11 cellular contexts compared by ENCODE assay signal in the genomic region with DNA sequence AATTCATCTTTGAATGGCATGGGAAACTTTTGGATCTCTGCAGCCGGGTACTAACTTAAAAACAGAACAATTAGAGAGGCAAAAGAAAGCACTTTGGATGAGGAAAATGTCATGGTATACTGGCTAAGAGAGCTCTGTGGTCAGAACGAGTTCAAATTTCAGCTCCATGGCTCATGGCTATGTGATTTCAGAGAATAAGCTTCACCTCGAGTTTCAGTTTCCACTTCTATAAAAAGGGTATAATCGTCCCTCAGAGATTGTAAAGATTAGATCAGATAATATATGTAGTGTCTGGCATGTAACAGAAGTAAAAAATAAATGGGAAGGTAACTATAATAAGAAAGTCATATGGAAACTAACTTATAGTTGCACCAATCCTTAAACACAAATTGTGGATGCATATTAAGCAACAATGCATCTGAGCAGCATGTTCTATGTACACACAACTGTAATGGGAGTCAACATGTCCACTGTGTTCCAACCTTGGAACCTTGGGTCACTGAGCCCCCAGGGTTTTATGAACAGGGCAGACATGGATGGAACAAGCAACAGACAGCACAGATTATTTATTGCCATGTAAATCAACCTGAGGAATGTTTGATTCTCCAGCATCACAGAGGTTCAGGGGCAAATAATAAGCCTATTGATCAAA.
A peak's percentile ranks its signal among the peaks of the same experiment; 100 is the strongest.
DNase-seq lines count a peak whose midpoint lies in the region; ATAC-seq and TF ChIP-seq lines count a peak whose summit lies in the region.
"Had no signal": no experiment of that assay in that cellular context is flagged by ENCODE, and none has a peak within 500 bp of the region (broad histone marks: within the 10 kb centered on the region; RNA-seq: fewer than 3 reads in every experiment).

No MANE protein-coding gene starts in this region.

- intact Hi-C loops in natural killer cell (cut with micrococcal nuclease) = no loop called here

- H3K36me3 ChIP-seq in SU-DHL-6 (ENCODE audit: low read length) (no peaks in the 10 kb centered on the region), neural progenitor cell (no peaks in the 10 kb centered on the region)

- peaks cover 5% of the 10 kb centered on the region for H3K4me1 ChIP-seq in neural progenitor cell

- H3K27me3 ChIP-seq in SU-DHL-6 (ENCODE audit: low read length) (no peaks in the 10 kb centered on the region), neural progenitor cell (no peaks in the 10 kb centered on the region)
- H3K27me3 ChIP-seq: SJSA1 had no signal

- H3K27ac Mint-ChIP-seq in natural killer cell treated with Interleukin-12 subunit alpha and Interleukin-12 subunit beta and Interleukin-15 and Interleukin-18, amount 100 ng/mL, for 72 hours = peak overlapping the region; percentile 2 to 62
- H3K27ac Mint-ChIP-seq in natural killer cell = peak overlapping the region in 1 of 2 donors; percentile 44
- no peak overlapping the region for H3K27ac Mint-ChIP-seq in neural progenitor cell

- H3K4me1 Mint-ChIP-seq in natural killer cell treated with Interleukin-12 subunit alpha and Interleukin-12 subunit beta and Interleukin-15 and Interleukin-18, amount 100 ng/mL, for 72 hours (ENCODE audit: low read depth in 2 of 2) = peaks cover 12 to 13% of the 10 kb centered on the region in 2 donors
- H3K4me1 Mint-ChIP-seq in natural killer cell (peaks cover 16 to 18% of the 10 kb centered on the region in 2 donors), neural progenitor cell (peaks cover 15% of the 10 kb centered on the region)

- H3K9ac ChIP-seq in SU-DHL-6 (ENCODE audit: low read length) (no peak overlapping the region), neural progenitor cell (no peak overlapping the region)

- no peaks in the 10 kb centered on the region for H3K9me3 Mint-ChIP-seq in natural killer cell treated with Interleukin-12 subunit alpha and Interleukin-12 subunit beta and Interleukin-15 and Interleukin-18, amount 100 ng/mL, for 72 hours
- H3K9me3 Mint-ChIP-seq in natural killer cell (no peaks in the 10 kb centered on the region), neural progenitor cell (no peaks in the 10 kb centered on the region)

- DNase-seq in natural killer cell treated with Interleukin-12 subunit alpha and Interleukin-12 subunit beta and Interleukin-15 and Interleukin-18, amount 100 ng/mL, for 72 hours (ENCODE audit: low spot score) = no peak
- no peak for DNase-seq in natural killer cell
- no peak for DNase-seq in HEK293T (ENCODE audit: extremely low spot score)
- DNase-seq in neural progenitor cell (ENCODE audit: low spot score) = no peak
- DNase-seq in GF-D8 (lab: John Stamatoyannopoulos, UW) = no peak
- DNase-seq: H7; stimulated activated CD4-positive, alpha-beta T cell treated with anti-CD3 and anti-CD28 coated beads, Interleukin-2, amount 100 ng/mL, for 24 hours had no signal

- no peak for TF ChIP-seq CTCF in natural killer cell (IDR thresholded peaks at IDR 0.05)
- no peak for TF ChIP-seq CTCF in SU-DHL-6 (IDR thresholded peaks at IDR 0.05; ENCODE audit: insufficient read depth, low read length, poor library complexity, severe bottlenecking)
- no peak for TF ChIP-seq CTCF in neural progenitor cell (IDR thresholded peaks at IDR 0.05)

- no peaks in the 10 kb centered on the region for H3K79me2 ChIP-seq in SU-DHL-6 (ENCODE audit: insufficient read depth, low read length)
- H3K79me2 ChIP-seq in neural progenitor cell (ENCODE audit: low read depth) = no peaks in the 10 kb centered on the region

- H3K27ac ChIP-seq in SU-DHL-6 (ENCODE audit: low read depth, low read length) (no peak overlapping the region), neural progenitor cell (no peak overlapping the region)
- H3K27ac ChIP-seq: SJSA1 had no signal

- no peaks in the 10 kb centered on the region for H3K9me3 ChIP-seq in SU-DHL-6 (ENCODE audit: insufficient read depth, low read length)
- H3K9me3 ChIP-seq in neural progenitor cell (ENCODE audit: low read depth) = no peaks in the 10 kb centered on the region
- H3K9me3 ChIP-seq: SJSA1 had no signal

- H3K9me2 ChIP-seq in SU-DHL-6 (replicated peaks; ENCODE audit: insufficient read depth, low read length) = no peaks in the 10 kb centered on the region

- H3K36me3 Mint-ChIP-seq in natural killer cell treated with Interleukin-12 subunit alpha and Interleukin-12 subunit beta and Interleukin-15 and Interleukin-18, amount 100 ng/mL, for 72 hours = no peaks in the 10 kb centered on the region
- H3K36me3 Mint-ChIP-seq in natural killer cell (no peaks in the 10 kb centered on the region), neural progenitor cell (peaks cover 2% of the 10 kb centered on the region)

- POLR2A ChIA-PET in HEK293T (lab: Yijun Ruan, JAX) = no interaction called here

- H3K27me3 Mint-ChIP-seq in natural killer cell treated with Interleukin-12 subunit alpha and Interleukin-12 subunit beta and Interleukin-15 and Interleukin-18, amount 100 ng/mL, for 72 hours = no peaks in the 10 kb centered on the region
- no peaks in the 10 kb centered on the region for H3K27me3 Mint-ChIP-seq in natural killer cell (ENCODE audit: low read depth in 2 of 2)
- H3K27me3 Mint-ChIP-seq in neural progenitor cell (ENCODE audit: insufficient read depth, low read depth) = no peaks in the 10 kb centered on the region

- H3K4me3 Mint-ChIP-seq in natural killer cell treated with Interleukin-12 subunit alpha and Interleukin-12 subunit beta and Interleukin-15 and Interleukin-18, amount 100 ng/mL, for 72 hours = no peak overlapping the region
- no peak overlapping the region for H3K4me3 Mint-ChIP-seq in natural killer cell
- no peak overlapping the region for H3K4me3 Mint-ChIP-seq in neural progenitor cell

- H3F3A ChIP-seq in SU-DHL-6 (ENCODE audit: insufficient read depth) (no peaks in the 10 kb centered on the region), neural progenitor cell (ENCODE audit: low read depth) (peaks cover 4% of the 10 kb centered on the region)

- H2AFZ ChIP-seq in SU-DHL-6 (ENCODE audit: low read depth, low read length, severe bottlenecking) (no peak overlapping the region), neural progenitor cell (replicated peaks) (no peak overlapping the region)

- H4K20me1 ChIP-seq in SU-DHL-6 (ENCODE audit: low read depth, low read length) = no peaks in the 10 kb centered on the region
- H4K20me1 ChIP-seq in neural progenitor cell (ENCODE audit: low read depth) = no peaks in the 10 kb centered on the region

- H3K4me2 ChIP-seq in SU-DHL-6 (ENCODE audit: low read depth, low read length, poor library complexity, severe bottlenecking) (peak overlapping the region; percentile 1), neural progenitor cell (no peak overlapping the region)

- H3K4me3 ChIP-seq in SU-DHL-6 (ENCODE audit: insufficient read depth, low read length, poor library complexity, severe bottlenecking) = no peak overlapping the region
- H3K4me3 ChIP-seq in neural progenitor cell = no peak overlapping the region
- H3K4me3 ChIP-seq: SJSA1 had no signal

- peak in 1 of 2 donors; percentile 43 for ATAC-seq in natural killer cell treated with Interleukin-12 subunit alpha and Interleukin-12 subunit beta and Interleukin-15 and Interleukin-18, amount 100 ng/mL, for 72 hours
- ATAC-seq in natural killer cell = no peak
- no peak for ATAC-seq in HG03139 (IDR thresholded peaks at IDR 0.05; ENCODE audit: unreplicated experiment)
- ATAC-seq in GM21390 (IDR thresholded peaks at IDR 0.05; ENCODE audit: unreplicated experiment) = no peak

- CTCF ChIA-PET in HEK293T (lab: Yijun Ruan, JAX) = interaction anchor here (0.6 to 1.2 kb wide), 3 partner anchors 10 to 930 kb away, joined by 3 to 4 read pairs (median 3); no protein-coding TSS in a partner anchor

TF ChIP-seq in HEK293T, 16 proteins besides CTCF, POLR2A, EP300 and RAD21:
- TF ChIP-seq CTBP1 (IDR thresholded peaks at IDR 0.05; ENCODE audit: borderline replicate concordance) (no peak), PKNOX1 (IDR thresholded peaks at IDR 0.05) (peak; percentile 69), NFRKB (IDR thresholded peaks at IDR 0.05) (no peak)
TF ChIP-seq in HEK293T: peak in this region for 1.
